Comparison of ENCODE assay signal across 17 cellular contexts in genomic region chr5:67303356-67303755, GRCh38.
DNase-seq lines count a peak whose midpoint lies in the region; TF ChIP-seq lines count a peak whose summit lies in the region.
"Had no signal": no experiment of that assay in that cellular context is flagged by ENCODE, and none has a peak within 500 bp of the region (broad histone marks: within the 10 kb centered on the region; RNA-seq: fewer than 3 reads in every experiment).

No MANE protein-coding gene starts in this region.

- no peak overlapping the region for H2BK15ac ChIP-seq in neuronal stem cell (ENCODE audit: low read length)

- no peak overlapping the region for H3K27ac Mint-ChIP-seq in type B pancreatic cell
- H3K27ac Mint-ChIP-seq: activated T-cell treated with anti-CD3 and anti-CD28 coated beads, Interleukin-2, amount 50 U/mL, for 72 hours; GM23338 had no signal

- H3K27me3 Mint-ChIP-seq in type B pancreatic cell: peaks cover 6% of the 10 kb centered on the region

- H3K9ac ChIP-seq in skeletal muscle satellite cell (ENCODE audit: low read depth, low read length): peak overlapping the region; percentile 4
- H3K9ac ChIP-seq in neuronal stem cell (ENCODE audit: low read depth, low read length, poor library complexity): no peak overlapping the region

- H3K9me3 Mint-ChIP-seq in type B pancreatic cell: peaks cover 3% of the 10 kb centered on the region
- H3K9me3 Mint-ChIP-seq: activated T-cell treated with anti-CD3 and anti-CD28 coated beads, Interleukin-2, amount 50 U/mL, for 72 hours; GM23338 had no signal

- H3K27me3 ChIP-seq in skeletal muscle satellite cell (ENCODE audit: control insufficient read depth, insufficient read depth, low read length) (no peaks in the 10 kb centered on the region), neuronal stem cell (ENCODE audit: control insufficient read depth in 3 of 3, insufficient read depth in 3 of 3, low read depth in 1 of 3, low read length in 3 of 3) (no peaks in the 10 kb centered on the region), right atrium auricular region (no peaks in the 10 kb centered on the region)
- H3K27me3 ChIP-seq: adrenal gland, heart left ventricle had no signal

- H3K4me2 ChIP-seq in skeletal muscle satellite cell (ENCODE audit: low read length) (no peak overlapping the region), neuronal stem cell (ENCODE audit: insufficient read depth, low read length, poor library complexity, severe bottlenecking) (no peak overlapping the region)
- H3K4me2 ChIP-seq: GM23338 had no signal

- no peak overlapping the region for H4K8ac ChIP-seq in neuronal stem cell (ENCODE audit: low read depth, low read length)

- DNase-seq in HCEC 1CT (peak; percentile 81), RKO (ENCODE audit: low spot score) (peak; percentile 78), epithelial cell of prostate (ENCODE audit: low read depth, low spot score) (no peak), neuronal stem cell (ENCODE audit: low spot score) (no peak), NCI-H748 treated with DMSO at 0.1 percent for 48 hours (lab: John Stamatoyannopoulos, UW) (no peak), right atrium auricular region (ENCODE audit: low spot score) (no peak), type B pancreatic cell (ENCODE audit: extremely low spot score, unreplicated experiment) (no peak)
- DNase-seq: activated T-cell treated with anti-CD3 and anti-CD28 coated beads, Interleukin-2, amount 50 U/mL, for 72 hours; adrenal gland; heart left ventricle; left colon; naive thymus-derived CD8-positive, alpha-beta T cell; NCI-H2171; stimulated activated CD4-positive, alpha-beta T cell treated with anti-CD3 and anti-CD28 coated beads, Interleukin-4, amount 100 ng/mL, for 4 hours; stimulated activated naive CD4-positive, alpha-beta T cell had no signal

- H3K18ac ChIP-seq in neuronal stem cell (ENCODE audit: low read length): no peak overlapping the region

- H3K36me3 ChIP-seq in skeletal muscle satellite cell (ENCODE audit: insufficient read depth, low read length): no peaks in the 10 kb centered on the region
- no peaks in the 10 kb centered on the region for H3K36me3 ChIP-seq in neuronal stem cell (replicated peaks in 1 of 2; ENCODE audit: control insufficient read depth in 2 of 2, insufficient read depth in 2 of 2, low read length in 2 of 2)
- no peaks in the 10 kb centered on the region for H3K36me3 ChIP-seq in right atrium auricular region
- H3K36me3 ChIP-seq: adrenal gland, heart left ventricle had no signal

- no peak overlapping the region for H3K23ac ChIP-seq in neuronal stem cell (ENCODE audit: low read depth, low read length, poor library complexity)

- no CpG with 5 or more reads among the region's 3 CpGs for WGBS in neuronal stem cell (ENCODE audit: extremely low coverage in 2 of 2, insufficient read length in 2 of 2, insufficient replicate concordance in 1 of 2), 2 donors

- no peak overlapping the region for H2AK5ac ChIP-seq in neuronal stem cell (ENCODE audit: low read depth, low read length)

- no peak overlapping the region for H2BK120ac ChIP-seq in neuronal stem cell (ENCODE audit: low read depth, low read length)

- no peak overlapping the region for H3K4ac ChIP-seq in neuronal stem cell (ENCODE audit: low read length)

- peaks cover 63% of the 10 kb centered on the region for H3K4me1 ChIP-seq in skeletal muscle satellite cell (ENCODE audit: control insufficient read depth, insufficient read depth, low read length)
- peaks cover 0 to 2% of the 10 kb centered on the region in 2 donors for H3K4me1 ChIP-seq in neuronal stem cell (ENCODE audit: control insufficient read depth in 2 of 2, insufficient read depth in 1 of 2, low read depth in 1 of 2, low read length in 2 of 2)
- peaks cover 0 to 28% of the 10 kb centered on the region in 2 donors for H3K4me1 ChIP-seq in right atrium auricular region

- H3K4me1 Mint-ChIP-seq in type B pancreatic cell (ENCODE audit: unreplicated experiment): peaks cover 28% of the 10 kb centered on the region
- H3K4me1 Mint-ChIP-seq: GM23338 had no signal

- TF ChIP-seq CTCF in right atrium auricular region (IDR thresholded peaks at IDR 0.05) (no peak), type B pancreatic cell (conservative IDR thresholded peaks at IDR 0.05) (no peak)

- H3K9me3 ChIP-seq in skeletal muscle satellite cell (replicated peaks; ENCODE audit: low read length): no peaks in the 10 kb centered on the region
- H3K9me3 ChIP-seq in neuronal stem cell (replicated peaks in 1 of 2; ENCODE audit: control insufficient read depth in 2 of 2, insufficient read depth in 1 of 2, low read depth in 1 of 2, low read length in 2 of 2): peaks cover 0 to 4% of the 10 kb centered on the region in 2 donors
- H3K9me3 ChIP-seq in right atrium auricular region: no peaks in the 10 kb centered on the region
- H3K9me3 ChIP-seq: adrenal gland, heart left ventricle had no signal

- H3K14ac ChIP-seq in neuronal stem cell (ENCODE audit: low read length): no peak overlapping the region

- peaks cover 8% of the 10 kb centered on the region for H3K36me3 Mint-ChIP-seq in type B pancreatic cell
- H3K36me3 Mint-ChIP-seq: naive thymus-derived CD8-positive, alpha-beta T cell had no signal

- no peak overlapping the region for H2AFZ ChIP-seq in neuronal stem cell (ENCODE audit: low read length)
- H2AFZ ChIP-seq: GM23338 had no signal

- H2BK5ac ChIP-seq in neuronal stem cell (ENCODE audit: low read length): no peak overlapping the region

- no peak overlapping the region for H4K91ac ChIP-seq in neuronal stem cell (ENCODE audit: low read depth, low read length, poor library complexity)

- no peak overlapping the region for H3K4me3 Mint-ChIP-seq in type B pancreatic cell
- H3K4me3 Mint-ChIP-seq: activated T-cell treated with anti-CD3 and anti-CD28 coated beads, Interleukin-2, amount 50 U/mL, for 72 hours; GM23338; naive thymus-derived CD8-positive, alpha-beta T cell had no signal

- H3K27ac ChIP-seq in epithelial cell of prostate (peak overlapping the region; percentile 87), neuronal stem cell (replicated peaks; ENCODE audit: low read length) (no peak overlapping the region), right atrium auricular region (peak overlapping the region in 1 of 2 donors; percentile 24)
- H3K27ac ChIP-seq: adrenal gland had no signal

- no peaks in the 10 kb centered on the region for H3K79me1 ChIP-seq in neuronal stem cell (ENCODE audit: low read depth, low read length)

- H3K4me3 ChIP-seq in skeletal muscle satellite cell (ENCODE audit: low read length) (no peak overlapping the region), neuronal stem cell (ENCODE audit: low read length in 2 of 2) (no peak overlapping the region), right atrium auricular region (no peak overlapping the region)
- H3K4me3 ChIP-seq: adrenal gland, GM23338, heart left ventricle had no signal

- H2BK12ac ChIP-seq in neuronal stem cell (ENCODE audit: low read length): no peak overlapping the region

Comparison
In these comparisons a context has a peak if more than half of its experiments do, and no peak if none do; other contexts are left out.
1. DNase-seq: peak in HCEC 1CT (single experiment) and RKO (single experiment); none in epithelial cell of prostate (single experiment), neuronal stem cell (single experiment), NCI-H748 treated with DMSO at 0.1 percent for 48 hours (single experiment), right atrium auricular region (single experiment) and type B pancreatic cell (single experiment).